In genomic region chr1:18121072-18121820, GRCh38 we compare ENCODE assay signal across 18 cellular contexts.
"Had no signal": no experiment of that assay in that cellular context is flagged by ENCODE, and none has a peak within 500 bp of the region (broad histone marks: within the 10 kb centered on the region; RNA-seq: fewer than 3 reads in every experiment).

No MANE protein-coding gene starts in this region.

- ATAC-seq: gastroesophageal sphincter; left lobe of liver; naive thymus-derived CD4-positive, alpha-beta T cell; psoas muscle; right lobe of liver; stimulated activated effector memory CD8-positive, alpha-beta T cell treated with anti-CD3 and anti-CD28 coated beads, Interleukin-12 subunit alpha, Interleukin-12 subunit beta, amount 100 ng/mL, for 72 hours; stimulated activated naive CD8-positive, alpha-beta T cell treated with anti-CD3 and anti-CD28 coated beads, Interleukin-15, Interleukin-2, amounts not matched to agents 100 U/mL and 50 U/mL, for 24 hours; upper lobe of right lung had no signal

- DNase-seq: esophagus squamous epithelium; foreskin fibroblast; glutamatergic neuron; islet precursor cell; mammary epithelial cell; naive thymus-derived CD4-positive, alpha-beta T cell; nephron progenitor cell; psoas muscle; retina; right lobe of liver; stimulated activated CD4-positive, alpha-beta T cell treated with anti-CD3 and anti-CD28 coated beads, Interleukin-4, amount 100 ng/mL, for 1 hour; stimulated activated CD8-positive, alpha-beta memory T cell treated with anti-CD3 and anti-CD28 coated beads, Interleukin-4, amount 100 ng/mL, for 48 hours; stimulated activated naive CD8-positive, alpha-beta T cell treated with anti-CD3 and anti-CD28 coated beads, Interleukin-15, Interleukin-2, amounts not matched to agents 100 U/mL and 50 U/mL, for 24 hours; tibial artery; upper lobe of right lung had no signal
